6 cellular contexts compared by ENCODE assay signal in the genomic region with DNA sequence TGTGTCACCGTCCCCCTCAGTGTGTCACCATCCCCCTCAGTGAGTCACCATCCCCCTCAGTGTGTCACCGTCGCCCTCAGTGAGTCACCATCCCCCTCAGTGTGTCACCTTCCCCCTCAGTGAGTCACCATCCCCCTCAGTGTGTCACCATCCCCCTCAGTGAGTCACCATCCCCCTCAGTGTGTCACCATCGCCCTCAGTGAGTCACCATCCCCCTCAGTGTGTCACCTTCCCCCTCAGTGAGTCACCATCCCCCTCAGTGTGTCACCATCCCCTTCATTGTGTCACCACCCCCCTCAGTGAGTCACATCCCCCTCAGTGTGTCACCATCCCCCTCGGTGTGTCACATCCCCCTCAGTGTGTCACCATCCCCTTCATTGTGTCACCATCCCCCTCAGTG.
DNase-seq lines count a peak whose midpoint lies in the region; ATAC-seq, FAIRE-seq and TF ChIP-seq lines count a peak whose summit lies in the region.
"Not testable (repeated sequence)": the region's sequence is repeated elsewhere in the genome, so short reads cannot be mapped to it uniquely, and the experiment has no call there.

No MANE protein-coding gene starts in this region.

- H3K27me3 ChIP-seq in bronchial epithelial cell (ENCODE audit: control insufficient read depth, insufficient read depth, low read length): not testable (repeated sequence)

- H3K36me3 ChIP-seq in HEK293 (ENCODE audit: control insufficient read depth in 2 of 2, insufficient read depth in 1 of 2, low read length in 2 of 2); bronchial epithelial cell (ENCODE audit: control insufficient read depth, insufficient read depth, low read length): not testable (repeated sequence)

- TF ChIP-seq CTCF in HEK293 (tag by site-specific recombination; IDR thresholded peaks at IDR 0.05); activated CD8-positive, alpha-beta T cell treated with anti-CD3 and anti-CD28 coated beads for 36 hours (IDR thresholded peaks at IDR 0.05); bronchial epithelial cell (IDR thresholded peaks at IDR 0.05; ENCODE audit: insufficient read depth, low read length, severe bottlenecking): not testable (repeated sequence)

- FAIRE-seq in bronchial epithelial cell (lab: Jason Lieb, UNC): peak; percentile 98

- H3K4me1 ChIP-seq in HEK293 (ENCODE audit: control insufficient read depth, insufficient read depth, low read length): not testable (repeated sequence)

- not testable (repeated sequence) for ATAC-seq in activated CD4-positive, alpha-beta T cell treated with anti-CD3 and anti-CD28 coated beads for 36 hours; activated CD8-positive, alpha-beta T cell treated with anti-CD3 and anti-CD28 coated beads for 36 hours

- intact Hi-C loops in activated CD4-positive, alpha-beta T cell treated with anti-CD3 and anti-CD28 coated beads for 36 hours (cut with DNase I, micrococcal nuclease); activated CD8-positive, alpha-beta T cell treated with anti-CD3 and anti-CD28 coated beads for 36 hours (cut with micrococcal nuclease); posterior vena cava (cut with DNase I): not testable (repeated sequence)

- not testable (repeated sequence) for H3K9me3 Mint-ChIP-seq in activated CD4-positive, alpha-beta T cell treated with anti-CD3 and anti-CD28 coated beads for 36 hours (ENCODE audit: low read depth); activated CD8-positive, alpha-beta T cell treated with anti-CD3 and anti-CD28 coated beads for 36 hours

- H3K4me3 Mint-ChIP-seq in activated CD4-positive, alpha-beta T cell treated with anti-CD3 and anti-CD28 coated beads for 36 hours; activated CD8-positive, alpha-beta T cell treated with anti-CD3 and anti-CD28 coated beads for 36 hours: not testable (repeated sequence)

- H3K9me3 ChIP-seq in HEK293 (ENCODE audit: control insufficient read depth, insufficient read depth, low read depth, low read length): not testable (repeated sequence)

- peak; percentile 45 for DNase-seq in activated CD4-positive, alpha-beta T cell treated with anti-CD3 and anti-CD28 coated beads for 36 hours
- DNase-seq in activated CD8-positive, alpha-beta T cell treated with anti-CD3 and anti-CD28 coated beads for 36 hours: peak; percentile 17
- DNase-seq in activated T-cell treated with anti-CD3 and anti-CD28 coated beads, Interleukin-2, amount 50 U/mL, for 48 hours: peak; percentile 21 to 26
- DNase-seq in bronchial epithelial cell (ENCODE audit: low read depth): not testable (repeated sequence)
- peak; percentile 18 for DNase-seq in posterior vena cava (ENCODE audit: low spot score)

- not testable (repeated sequence) for H3K4me1 Mint-ChIP-seq in activated CD4-positive, alpha-beta T cell treated with anti-CD3 and anti-CD28 coated beads for 36 hours; activated CD8-positive, alpha-beta T cell treated with anti-CD3 and anti-CD28 coated beads for 36 hours (ENCODE audit: low read depth)

- H3K27ac Mint-ChIP-seq in activated CD4-positive, alpha-beta T cell treated with anti-CD3 and anti-CD28 coated beads for 36 hours; activated CD8-positive, alpha-beta T cell treated with anti-CD3 and anti-CD28 coated beads for 36 hours: not testable (repeated sequence)

- not testable (repeated sequence) for H3K36me3 Mint-ChIP-seq in activated CD4-positive, alpha-beta T cell treated with anti-CD3 and anti-CD28 coated beads for 36 hours (ENCODE audit: low read depth); activated CD8-positive, alpha-beta T cell treated with anti-CD3 and anti-CD28 coated beads for 36 hours (ENCODE audit: low read depth)

- CTCF ChIA-PET in HEK293 (lab: Yijun Ruan, JAX); activated CD4-positive, alpha-beta T cell treated with anti-CD3 and anti-CD28 coated beads for 36 hours (lab: Charles Lee); activated CD8-positive, alpha-beta T cell treated with anti-CD3 and anti-CD28 coated beads for 36 hours (lab: Charles Lee): not testable (repeated sequence)

- not testable (repeated sequence) for H3K4me3 ChIP-seq in HEK293 (ENCODE audit: low read depth, low read length); bronchial epithelial cell (ENCODE audit: low read depth, low read length)

- not testable (repeated sequence) for H3K27ac ChIP-seq in HEK293 (ENCODE audit: extremely low read depth, low read depth, low read length)

- not testable (repeated sequence) for H3K27me3 Mint-ChIP-seq in activated CD4-positive, alpha-beta T cell treated with anti-CD3 and anti-CD28 coated beads for 36 hours; activated CD8-positive, alpha-beta T cell treated with anti-CD3 and anti-CD28 coated beads for 36 hours

- POLR2A ChIA-PET in HEK293 (lab: Yijun Ruan, JAX); activated CD4-positive, alpha-beta T cell treated with anti-CD3 and anti-CD28 coated beads for 36 hours (lab: Charles Lee); activated CD8-positive, alpha-beta T cell treated with anti-CD3 and anti-CD28 coated beads for 36 hours (lab: Charles Lee): not testable (repeated sequence)

TF ChIP-seq in HEK293, 187 proteins besides CTCF, POLR2A, EP300 and RAD21:
- peak; percentile 78 for TF ChIP-seq SETDB1 (IDR thresholded peaks at IDR 0.05; ENCODE audit: insufficient read length, low read length)
